23 cellular contexts compared by ENCODE assay signal in the genomic region with DNA sequence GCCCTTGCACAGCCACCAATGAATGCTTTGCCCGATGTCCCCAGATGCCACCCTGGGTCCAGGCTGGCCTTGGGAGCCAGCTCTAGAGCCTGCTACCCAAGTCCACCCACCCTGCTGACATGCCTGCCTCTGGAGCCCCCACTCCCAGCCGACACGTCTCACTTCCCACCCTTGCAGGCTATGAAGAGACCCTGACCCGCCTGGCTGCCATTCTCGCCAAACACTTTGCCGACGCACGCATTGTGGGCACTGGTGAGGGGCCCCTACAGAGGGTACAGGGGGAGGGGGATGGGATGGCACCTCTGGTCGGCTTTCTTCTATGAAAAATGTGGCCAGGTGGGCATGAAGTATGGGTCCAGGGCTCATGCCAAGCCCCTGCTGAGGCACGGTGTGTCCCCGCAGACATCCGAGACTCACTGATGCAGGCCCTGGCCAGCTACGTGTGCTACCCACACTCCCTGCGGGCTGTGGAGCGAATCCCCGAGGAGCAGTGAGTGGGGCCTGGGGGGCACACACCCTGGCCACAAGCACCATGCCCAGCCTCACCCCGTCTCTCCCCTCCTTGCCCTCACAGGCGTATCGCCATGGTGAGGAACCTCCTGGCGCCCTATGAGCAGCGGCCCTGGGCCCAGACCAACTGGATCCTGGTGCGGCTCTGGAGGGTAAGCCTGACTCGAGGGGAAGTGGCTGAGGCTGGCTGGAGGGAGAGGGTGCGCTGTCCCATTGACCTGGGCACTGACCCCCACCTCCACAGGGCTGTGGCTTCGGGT. TPM values are rescaled to one million over a fixed set of nuclear protein-coding genes. Genes with fewer than 3 reads are reported as not detected.
DNase-seq lines count a peak whose midpoint lies in the region; ATAC-seq, FAIRE-seq and TF ChIP-seq lines count a peak whose summit lies in the region.
"Had no signal": no experiment of that assay in that cellular context is flagged by ENCODE, and none has a peak within 500 bp of the region (broad histone marks: within the 10 kb centered on the region; RNA-seq: fewer than 3 reads in every experiment).

No MANE protein-coding gene starts in this region.

- CTCF ChIA-PET in activated CD8-positive, alpha-beta memory T cell treated with anti-CD3 and anti-CD28 coated beads, Interleukin-2, amount 10 ng/mL, durations not matched to agents 7 days and 5 days (lab: Charles Lee) = interaction anchor here (1.2 to 1.9 kb wide), 3 partner anchors 10 to 174 kb away, joined by 4 to 8 read pairs (median 5); no protein-coding TSS in a partner anchor

- H3K27me3 Mint-ChIP-seq in activated CD8-positive, alpha-beta memory T cell treated with anti-CD3 and anti-CD28 coated beads, Interleukin-2, amount 10 ng/mL, durations not matched to agents 7 days and 5 days = no peaks in the 10 kb centered on the region
- H3K27me3 Mint-ChIP-seq: CD4-positive, CD25-positive, alpha-beta regulatory T cell had no signal

- peaks cover 30% of the 10 kb centered on the region for H3K4me1 Mint-ChIP-seq in activated CD8-positive, alpha-beta memory T cell treated with anti-CD3 and anti-CD28 coated beads, Interleukin-2, amount 10 ng/mL, durations not matched to agents 7 days and 5 days

- DNase-seq in activated CD8-positive, alpha-beta memory T cell treated with anti-CD3 and anti-CD28 coated beads, Interleukin-2, amount 10 ng/mL, durations not matched to agents 7 days and 5 days = no peak
- DNase-seq in activated CD8-positive, alpha-beta memory T cell treated with anti-CD3 and anti-CD28 coated beads, Interleukin-2, amount 50 U/mL, for 4 hours = no peak
- DNase-seq in H7 (peak; percentile 29), kidney (peak; percentile 62), sigmoid colon (peak; percentile 58), NCI-H446 (lab: John Stamatoyannopoulos, UW) (no peak), NCI-H226 (no peak), foreskin fibroblast (no peak)
- DNase-seq: AML-193, COR-L47, GF-D8, H9, Karpas-422, MG63, NCI-H1048, NCI-H1436, NCI-H1930, NCI-H69, SHP77 treated with DMSO at 0.1 percent for 48 hours, SK-N-SH had no signal

- no peak overlapping the region for H3K4me3 Mint-ChIP-seq in activated CD8-positive, alpha-beta memory T cell treated with anti-CD3 and anti-CD28 coated beads, Interleukin-2, amount 10 ng/mL, durations not matched to agents 7 days and 5 days
- H3K4me3 Mint-ChIP-seq: CD4-positive, CD25-positive, alpha-beta regulatory T cell; H9 had no signal

- H3K9me3 Mint-ChIP-seq in activated CD8-positive, alpha-beta memory T cell treated with anti-CD3 and anti-CD28 coated beads, Interleukin-2, amount 10 ng/mL, durations not matched to agents 7 days and 5 days (ENCODE audit: low read depth) = no peaks in the 10 kb centered on the region
- H3K9me3 Mint-ChIP-seq: CD4-positive, CD25-positive, alpha-beta regulatory T cell; H9 had no signal

- 94 to 96% methylated on average over 25 of the region's 25 CpGs for WGBS in sigmoid colon, 2 donors

- FAIRE-seq in kidney (lab: Jason Lieb, UNC) = no peak

- no peak for TF ChIP-seq POLR2A in sigmoid colon (IDR thresholded peaks at IDR 0.05)

- H3K27ac Mint-ChIP-seq in activated CD8-positive, alpha-beta memory T cell treated with anti-CD3 and anti-CD28 coated beads, Interleukin-2, amount 10 ng/mL, durations not matched to agents 7 days and 5 days = peak overlapping the region; percentile 78

- intact Hi-C loops in kidney (cut with DNase I) = no loop called here
- intact Hi-C loops in sigmoid colon (cut with DNase I) = no loop called here

- H3K27ac ChIP-seq in kidney (ENCODE audit: low read depth in 2 of 2, low read length in 2 of 2) = no peak overlapping the region
- H3K27ac ChIP-seq in sigmoid colon = no peak overlapping the region
- H3K27ac ChIP-seq: 22Rv1, Peyer's patch had no signal

- peaks cover 3% of the 10 kb centered on the region; the same call in 1 of the 2 replicates for H3K27me3 ChIP-seq in H7 (ENCODE audit: control insufficient read depth, insufficient read depth, low read length)
- H3K27me3 ChIP-seq in sigmoid colon = no peaks in the 10 kb centered on the region
- H3K27me3 ChIP-seq: MG63, Peyer's patch had no signal

- TF ChIP-seq CTCF in kidney (IDR thresholded peaks at IDR 0.05; ENCODE audit: borderline replicate concordance, extremely low read depth, insufficient read depth) (no peak), sigmoid colon (IDR thresholded peaks at IDR 0.05) (no peak), foreskin fibroblast (IDR thresholded peaks at IDR 0.05; ENCODE audit: low read depth, low read length) (no peak)

- H3K36me3 Mint-ChIP-seq in activated CD8-positive, alpha-beta memory T cell treated with anti-CD3 and anti-CD28 coated beads, Interleukin-2, amount 10 ng/mL, durations not matched to agents 7 days and 5 days = no peaks in the 10 kb centered on the region

- H3K4me3 ChIP-seq in H7 (ENCODE audit: insufficient read depth, low read depth, low read length) = no peak overlapping the region
- H3K4me3 ChIP-seq in kidney (ENCODE audit: low read length in 2 of 2) = no peak overlapping the region
- no peak overlapping the region for H3K4me3 ChIP-seq in sigmoid colon
- no peak overlapping the region for H3K4me3 ChIP-seq in foreskin fibroblast (ENCODE audit: low read depth in 1 of 2, low read length in 2 of 2)
- H3K4me3 ChIP-seq: MG63, Peyer's patch had no signal

- H3K4me1 ChIP-seq in kidney (ENCODE audit: control insufficient read depth in 1 of 2, insufficient read depth in 1 of 2, low read depth in 1 of 2, low read length in 2 of 2) = peaks cover 0 to 1% of the 10 kb centered on the region in 2 donors
- peaks cover 0 to 5% (median 4%) of the 10 kb centered on the region in 4 donors for H3K4me1 ChIP-seq in sigmoid colon

- H3K9ac ChIP-seq in kidney (ENCODE audit: low read length in 2 of 2) = no peak overlapping the region
- H3K9ac ChIP-seq: SK-N-SH had no signal

- H3K9me3 ChIP-seq in kidney (ENCODE audit: control insufficient read depth in 1 of 2, low read length in 2 of 2) (no peaks in the 10 kb centered on the region), sigmoid colon (no peaks in the 10 kb centered on the region)
- H3K9me3 ChIP-seq: MG63, Peyer's patch, SK-N-SH had no signal

- H3K36me3 ChIP-seq in H7 (replicated peaks; ENCODE audit: control insufficient read depth, insufficient read depth, low read length) (no peaks in the 10 kb centered on the region; the same call in 1 of the 2 replicates), kidney (ENCODE audit: control insufficient read depth in 1 of 2, insufficient read depth in 2 of 2, low read length in 2 of 2) (peaks cover 0 to 12% of the 10 kb centered on the region in 2 donors), sigmoid colon (peaks cover 6 to 43% (median 8%) of the 10 kb centered on the region in 4 donors)
- H3K36me3 ChIP-seq: MG63 had no signal

- TF ChIP-seq EP300 in sigmoid colon (IDR thresholded peaks at IDR 0.05) = no peak

- ATAC-seq in activated CD8-positive, alpha-beta memory T cell treated with anti-CD3 and anti-CD28 coated beads, Interleukin-2, amount 10 ng/mL, durations not matched to agents 7 days and 5 days = no peak

RNA-seq across cellular contexts. Expression of a gene that starts 6.0 kb away (rescaled TPM):
- total RNA-seq in activated CD8-positive, alpha-beta memory T cell treated with anti-CD3 and anti-CD28 coated beads, Interleukin-2, amount 10 ng/mL, durations not matched to agents 7 days and 5 days = 1 to 10 TPM in 1 of 2 experiments, under 1 TPM in 1; 0.19 to 1.2 TPM
- total RNA-seq in H7 (2014; rRNA removed; shearing (Covaris generic)) = 5.7 and 5.8 TPM in 2 replicates
- total RNA-seq in kidney = not detected
- 0.73 TPM for polyA plus RNA-seq in kidney (ENCODE audit: insufficient read depth, low read depth, low replicate concordance)
- total RNA-seq in sigmoid colon = under 1 TPM in 2 of 4 donors, not detected in 2; 0.71 to 0.82 TPM
- 1 to 10 TPM in 1 of 3 donors, under 1 TPM in 1, not detected in 1; 0.46 to 1.2 TPM for polyA plus RNA-seq in sigmoid colon
- total RNA-seq: CD4-positive, CD25-positive, alpha-beta regulatory T cell had no signal

RNA-seq across cellular contexts. Expression of a gene that starts 10.2 kb away (rescaled TPM):
- 10 to 100 TPM; 46.6 to 47.9 TPM for total RNA-seq in activated CD8-positive, alpha-beta memory T cell treated with anti-CD3 and anti-CD28 coated beads, Interleukin-2, amount 10 ng/mL, durations not matched to agents 7 days and 5 days
- total RNA-seq in H7 (2014; rRNA removed; shearing (Covaris generic)) = 24.6 and 43.5 TPM in 2 replicates
- total RNA-seq in kidney = 37.4 TPM
- 25.0 TPM for polyA plus RNA-seq in kidney (ENCODE audit: insufficient read depth, low read depth, low replicate concordance)
- total RNA-seq in sigmoid colon = 10 to 100 TPM in 2 of 4 donors, 1 to 10 TPM in 2; 9.9 to 14.3 (median 10.8) TPM
- polyA plus RNA-seq in sigmoid colon = 10 to 100 TPM; 25.2 to 57.5 (median 44.9) TPM

RNA-seq across cellular contexts. Expression of a gene that starts 24.2 kb away (rescaled TPM):
- 10 to 100 TPM; 50.0 to 58.9 TPM for total RNA-seq in activated CD8-positive, alpha-beta memory T cell treated with anti-CD3 and anti-CD28 coated beads, Interleukin-2, amount 10 ng/mL, durations not matched to agents 7 days and 5 days
- total RNA-seq in H7 (2014; rRNA removed; shearing (Covaris generic)) = 22.1 and 31.2 TPM in 2 replicates
- total RNA-seq in kidney (43.7 TPM), sigmoid colon (10 to 100 TPM; 16.5 to 29.4 (median 20.8) TPM)
- polyA plus RNA-seq in kidney (ENCODE audit: insufficient read depth, low read depth, low replicate concordance) (41.7 TPM), sigmoid colon (10 to 100 TPM; 12.5 to 28.6 (median 14.4) TPM)

RNA-seq across cellular contexts. Expression of a gene that starts 24.2 kb away (rescaled TPM):
- 1 to 10 TPM; 7.3 to 9.3 TPM for total RNA-seq in activated CD8-positive, alpha-beta memory T cell treated with anti-CD3 and anti-CD28 coated beads, Interleukin-2, amount 10 ng/mL, durations not matched to agents 7 days and 5 days
- total RNA-seq in H7 (2014; rRNA removed; shearing (Covaris generic)) = 10.8 and 11.0 TPM in 2 replicates
- total RNA-seq in kidney (77.3 TPM), sigmoid colon (10 to 100 TPM in 2 of 4 donors, 1 to 10 TPM in 2; 3.9 to 12.5 (median 7.7) TPM)
- polyA plus RNA-seq in kidney (ENCODE audit: insufficient read depth, low read depth, low replicate concordance) (152 TPM), sigmoid colon (10 to 100 TPM in 1 of 3 donors, 1 to 10 TPM in 1, not detected in 1; 3.0 to 18.1 TPM)

RNA-seq across cellular contexts. Expression of a gene that starts 39.4 kb away (rescaled TPM):
- 100 to 1,000 TPM; 150 to 172 TPM for total RNA-seq in activated CD8-positive, alpha-beta memory T cell treated with anti-CD3 and anti-CD28 coated beads, Interleukin-2, amount 10 ng/mL, durations not matched to agents 7 days and 5 days
- 236 and 260 TPM in 2 replicates for total RNA-seq in H7 (2014; rRNA removed; shearing (Covaris generic))
- total RNA-seq in kidney = 143 TPM
- polyA plus RNA-seq in kidney (ENCODE audit: insufficient read depth, low read depth, low replicate concordance) = 138 TPM
- total RNA-seq in sigmoid colon = 10 to 100 TPM; 49.0 to 64.8 (median 57.7) TPM
- polyA plus RNA-seq in sigmoid colon = 100 to 1,000 TPM in 1 of 3 donors, 10 to 100 TPM in 2; 64.9 to 102 (median 71.4) TPM

Comparison
In these comparisons a context has a peak if more than half of its experiments do, and no peak if none do; other contexts are left out.
1. DNase-seq: peak in H7 (single experiment), kidney (single experiment) and sigmoid colon (single experiment); none in activated CD8-positive, alpha-beta memory T cell treated with anti-CD3 and anti-CD28 coated beads, Interleukin-2, amount 10 ng/mL, durations not matched to agents 7 days and 5 days (single experiment), activated CD8-positive, alpha-beta memory T cell treated with anti-CD3 and anti-CD28 coated beads, Interleukin-2, amount 50 U/mL, for 4 hours (single experiment), NCI-H446 (0 of 2), NCI-H226 (single experiment) and foreskin fibroblast (0 of 2).